ENCODE assay signal across 13 cellular contexts in genomic region chr14:68945190-68945584, GRCh38. TPM values are rescaled to one million over a fixed set of nuclear protein-coding genes. Genes with fewer than 3 reads are reported as not detected.
DNase-seq lines count a peak whose midpoint lies in the region; ATAC-seq and TF ChIP-seq lines count a peak whose summit lies in the region.
"Had no signal": no experiment of that assay in that cellular context is flagged by ENCODE, and none has a peak within 500 bp of the region (broad histone marks: within the 10 kb centered on the region; RNA-seq: fewer than 3 reads in every experiment).

No MANE protein-coding gene starts in this region.

- intact Hi-C loops in Right ventricle myocardium inferior (cut with DNase I) = no loop called here
- intact Hi-C loops in right cardiac atrium (cut with DNase I) = no loop called here
- intact Hi-C loops in uterus (cut with DNase I; ENCODE audit: low total_unique reads) = no loop called here

- no peaks in the 10 kb centered on the region for H3K36me3 ChIP-seq in uterus

- H3K4me3 ChIP-seq in right cardiac atrium (ENCODE audit: low read length) (no peak overlapping the region), uterus (no peak overlapping the region)

- no peaks in the 10 kb centered on the region for H3K27me3 Mint-ChIP-seq in nephron (ENCODE audit: low read depth)

- H3K36me3 Mint-ChIP-seq in nephron (ENCODE audit: low read depth) = no peaks in the 10 kb centered on the region

- TF ChIP-seq CTCF in nephron (IDR thresholded peaks at IDR 0.05; ENCODE audit: unreplicated experiment in 3 of 3) = no peak
- no peak for TF ChIP-seq CTCF in uterus (IDR thresholded peaks at IDR 0.05)

- H3K27ac ChIP-seq in right cardiac atrium (ENCODE audit: low read length) (no peak overlapping the region), caudate nucleus (ENCODE audit: low read depth, low read length) (peak overlapping the region; percentile 50), uterus (peak overlapping the region; percentile 93 to 95)

- no peaks in the 10 kb centered on the region for H3K9me3 ChIP-seq in right cardiac atrium (ENCODE audit: control insufficient read depth, low read length)
- H3K9me3 ChIP-seq in uterus = no peaks in the 10 kb centered on the region

- H3K4me1 Mint-ChIP-seq in nephron = peaks cover 87% of the 10 kb centered on the region

- H3K4me1 ChIP-seq in right cardiac atrium (ENCODE audit: control insufficient read depth, insufficient read depth, low read length) (peaks cover 53% of the 10 kb centered on the region), uterus (peaks cover 17 to 55% of the 10 kb centered on the region in 2 donors)

- H3K9me3 Mint-ChIP-seq in nephron = no peaks in the 10 kb centered on the region
- H3K9me3 Mint-ChIP-seq: activated B cell treated with CpG ODN at 0.5 μM for 24 hours had no signal

- H3K4me3 Mint-ChIP-seq in nephron = peak overlapping the region in 1 of 3 experiments; percentile 60
- H3K4me3 Mint-ChIP-seq: activated B cell treated with CpG ODN at 0.5 μM for 24 hours had no signal

- ATAC-seq in Right ventricle myocardium inferior = no peak
- ATAC-seq in right cardiac atrium = no peak
- ATAC-seq in esophagus mucosa = no peak

- DNase-seq in Right ventricle myocardium inferior (ENCODE audit: missing footprints) = peak; percentile 22
- DNase-seq in right cardiac atrium = no peak
- peak in 15 of 61 donors; percentile 12 to 38 (median 29) for DNase-seq in caudate nucleus (lab: John Stamatoyannopoulos, UW)
- DNase-seq in uterus = no peak
- no peak for DNase-seq in NCI-H1092 treated with DMSO at 0.1 percent for 48 hours (lab: John Stamatoyannopoulos, UW)
- no peak for DNase-seq in NCI-H524 (lab: John Stamatoyannopoulos, UW)
- DNase-seq: activated B cell treated with CpG ODN at 0.5 μM for 24 hours, activated gamma-delta T cell treated with Interleukin-2 at 50 U/mL for 16 hours, Karpas-422, midbrain, Right ventricle myocardium superior had no signal

- peak overlapping the region; percentile 53 to 79 (median 76) for H3K27ac Mint-ChIP-seq in nephron
- H3K27ac Mint-ChIP-seq: activated B cell treated with CpG ODN at 0.5 μM for 24 hours had no signal

- 58% methylated on average over 4 of the region's 4 CpGs for WGBS in right cardiac atrium

- TF ChIP-seq POLR2A in uterus (IDR thresholded peaks at IDR 0.05) = no peak

- H3K27me3 ChIP-seq in right cardiac atrium (ENCODE audit: control insufficient read depth, insufficient read depth) (no peaks in the 10 kb centered on the region), uterus (no peaks in the 10 kb centered on the region)

RNA-seq across cellular contexts. Expression of gene ACTN1, which starts 33.9 kb away (rescaled TPM):
- total RNA-seq in Right ventricle myocardium inferior (136 TPM), right cardiac atrium (100 to 1,000 TPM; 133 to 305 (median 171) TPM), uterus (100 to 1,000 TPM; 147 to 538 (median 343) TPM), esophagus mucosa (117 TPM)
- 80.5 TPM for polyA plus RNA-seq in right cardiac atrium
